In genomic region chr1:240572328-240572727, GRCh38 we compare ENCODE assay signal across 27 cellular contexts. TPM values are rescaled to one million over a fixed set of nuclear protein-coding genes. Genes with fewer than 3 reads are reported as not detected.
"Had no signal": no experiment of that assay in that cellular context is flagged by ENCODE, and none has a peak within 500 bp of the region (broad histone marks: within the 10 kb centered on the region; RNA-seq: fewer than 3 reads in every experiment).

No MANE protein-coding gene starts in this region.

- H3K36me3 Mint-ChIP-seq: activated CD8-positive, alpha-beta memory T cell treated with anti-CD3 and anti-CD28 coated beads, Interleukin-2, amount 10 ng/mL, durations not matched to agents 7 days and 5 days; activated naive CD4-positive, alpha-beta T cell treated with anti-CD3 and anti-CD28 coated beads, Interleukin-2, amount 50 U/mL, for 72 hours; immature natural killer cell; naive thymus-derived CD8-positive, alpha-beta T cell; type B pancreatic cell had no signal

- H3K9me3 ChIP-seq: breast epithelium, gastrocnemius medialis, lower lobe of right lung, right atrium auricular region, uterus had no signal

- H3K27me3 Mint-ChIP-seq: activated CD4-positive, alpha-beta T cell treated with anti-CD3 and anti-CD28 coated beads for 36 hours; activated CD8-positive, alpha-beta memory T cell treated with anti-CD3 and anti-CD28 coated beads, Interleukin-2, amount 10 ng/mL, durations not matched to agents 7 days and 5 days; naive thymus-derived CD8-positive, alpha-beta T cell; stimulated activated naive CD8-positive, alpha-beta T cell treated with anti-CD3 and anti-CD28 coated beads, Interleukin-15, Interleukin-2, amounts not matched to agents 100 ng/mL and 50 ng/mL, for 24 hours; type B pancreatic cell had no signal

- H3K4me3 Mint-ChIP-seq: activated CD4-positive, alpha-beta T cell treated with anti-CD3 and anti-CD28 coated beads for 36 hours; activated CD8-positive, alpha-beta memory T cell treated with anti-CD3 and anti-CD28 coated beads, Interleukin-2, amount 10 ng/mL, durations not matched to agents 7 days and 5 days; activated CD8-positive, alpha-beta T cell treated with anti-CD3 and anti-CD28 coated beads, Interleukin-2, amount 10 ng/mL, durations not matched to agents 7 days and 5 days; endodermal cell; immature natural killer cell; naive thymus-derived CD8-positive, alpha-beta T cell; neural crest cell; stimulated activated naive CD8-positive, alpha-beta T cell treated with anti-CD3 and anti-CD28 coated beads, Interleukin-15, Interleukin-2, amounts not matched to agents 100 ng/mL and 50 ng/mL, for 24 hours; type B pancreatic cell had no signal

- DNase-seq: activated CD4-positive, alpha-beta T cell treated with anti-CD3 and anti-CD28 coated beads for 36 hours; activated CD4-positive, CD25-positive, alpha-beta regulatory T cell; activated CD8-positive, alpha-beta memory T cell treated with anti-CD3 and anti-CD28 coated beads, Interleukin-2, amount 10 ng/mL, durations not matched to agents 7 days and 5 days; activated CD8-positive, alpha-beta T cell treated with anti-CD3 and anti-CD28 coated beads, Interleukin-2, amount 10 ng/mL, durations not matched to agents 7 days and 5 days; activated T-cell treated with anti-CD3 and anti-CD28 coated beads, Interleukin-2, amount 50 U/mL, for 48 hours; central memory CD4-positive, alpha-beta T cell; endodermal cell; hippocampal formation; immature natural killer cell; kidney; lower lobe of right lung; mesenchymal stem cell; naive thymus-derived CD8-positive, alpha-beta T cell; nucleus accumbens; stimulated activated CD4-positive, alpha-beta T cell treated with anti-CD3 and anti-CD28 coated beads, Interleukin-12 subunit alpha, Interleukin-12 subunit beta, amount 100 ng/mL, for 4 hours; stimulated activated CD4-positive, alpha-beta T cell treated with anti-CD3 and anti-CD28 coated beads, Interleukin-4, amount 100 ng/mL, for 1 hour; T-helper 1 cell; uterus had no signal

- H3K27ac ChIP-seq: breast epithelium, lower lobe of right lung, right atrium auricular region, uterus had no signal

- H3K4me1 ChIP-seq: breast epithelium, gastrocnemius medialis, right atrium auricular region, uterus had no signal

- H3K36me3 ChIP-seq: breast epithelium, gastrocnemius medialis, lower lobe of right lung, right atrium auricular region, uterus had no signal

- H3K4me1 Mint-ChIP-seq: neural crest cell had no signal

- H3K27ac Mint-ChIP-seq: activated CD4-positive, alpha-beta T cell treated with anti-CD3 and anti-CD28 coated beads for 36 hours; activated CD8-positive, alpha-beta memory T cell treated with anti-CD3 and anti-CD28 coated beads, Interleukin-2, amount 10 ng/mL, durations not matched to agents 7 days and 5 days; activated CD8-positive, alpha-beta T cell treated with anti-CD3 and anti-CD28 coated beads, Interleukin-2, amount 10 ng/mL, durations not matched to agents 7 days and 5 days; activated naive CD4-positive, alpha-beta T cell treated with anti-CD3 and anti-CD28 coated beads, Interleukin-2, amount 50 U/mL, for 72 hours; activated T-helper 2 cell treated with anti-CD3 and anti-CD28 coated beads, Interferon-gamma antibody, Interleukin-2, Interleukin-4, amounts not matched to agents 10 μg/mL and 5 μg/mL and 100 μg/mL, durations not matched to agents 14 hours and 24 hours and 36 hours; endodermal cell; stimulated activated naive CD8-positive, alpha-beta T cell treated with anti-CD3 and anti-CD28 coated beads, Interleukin-15, Interleukin-2, amounts not matched to agents 100 ng/mL and 50 ng/mL, for 24 hours; type B pancreatic cell had no signal

- H3K9me3 Mint-ChIP-seq: endodermal cell, immature natural killer cell, neural crest cell, type B pancreatic cell had no signal

- H3K27me3 ChIP-seq: breast epithelium, gastrocnemius medialis, right atrium auricular region, uterus had no signal

- FAIRE-seq: kidney had no signal

- H3K4me3 ChIP-seq: breast epithelium, gastrocnemius medialis, lower lobe of right lung, right atrium auricular region, uterus had no signal

RNA-seq across cellular contexts. Expression of gene GREM2, which starts 39.6 kb away (rescaled TPM):
- total RNA-seq: activated CD8-positive, alpha-beta T cell treated with anti-CD3 and anti-CD28 coated beads, Interleukin-2, amount 10 ng/mL, durations not matched to agents 7 days and 5 days; activated T-helper 2 cell treated with anti-CD3 and anti-CD28 coated beads, Interferon-gamma antibody, Interleukin-2, Interleukin-4, amounts not matched to agents 10 μg/mL and 5 μg/mL and 100 μg/mL, durations not matched to agents 14 hours and 24 hours and 36 hours; naive thymus-derived CD8-positive, alpha-beta T cell; pulmonary artery endothelial cell; right atrium auricular region had no signal
